ENCODE assay signal across 9 cellular contexts in the genomic region with DNA sequence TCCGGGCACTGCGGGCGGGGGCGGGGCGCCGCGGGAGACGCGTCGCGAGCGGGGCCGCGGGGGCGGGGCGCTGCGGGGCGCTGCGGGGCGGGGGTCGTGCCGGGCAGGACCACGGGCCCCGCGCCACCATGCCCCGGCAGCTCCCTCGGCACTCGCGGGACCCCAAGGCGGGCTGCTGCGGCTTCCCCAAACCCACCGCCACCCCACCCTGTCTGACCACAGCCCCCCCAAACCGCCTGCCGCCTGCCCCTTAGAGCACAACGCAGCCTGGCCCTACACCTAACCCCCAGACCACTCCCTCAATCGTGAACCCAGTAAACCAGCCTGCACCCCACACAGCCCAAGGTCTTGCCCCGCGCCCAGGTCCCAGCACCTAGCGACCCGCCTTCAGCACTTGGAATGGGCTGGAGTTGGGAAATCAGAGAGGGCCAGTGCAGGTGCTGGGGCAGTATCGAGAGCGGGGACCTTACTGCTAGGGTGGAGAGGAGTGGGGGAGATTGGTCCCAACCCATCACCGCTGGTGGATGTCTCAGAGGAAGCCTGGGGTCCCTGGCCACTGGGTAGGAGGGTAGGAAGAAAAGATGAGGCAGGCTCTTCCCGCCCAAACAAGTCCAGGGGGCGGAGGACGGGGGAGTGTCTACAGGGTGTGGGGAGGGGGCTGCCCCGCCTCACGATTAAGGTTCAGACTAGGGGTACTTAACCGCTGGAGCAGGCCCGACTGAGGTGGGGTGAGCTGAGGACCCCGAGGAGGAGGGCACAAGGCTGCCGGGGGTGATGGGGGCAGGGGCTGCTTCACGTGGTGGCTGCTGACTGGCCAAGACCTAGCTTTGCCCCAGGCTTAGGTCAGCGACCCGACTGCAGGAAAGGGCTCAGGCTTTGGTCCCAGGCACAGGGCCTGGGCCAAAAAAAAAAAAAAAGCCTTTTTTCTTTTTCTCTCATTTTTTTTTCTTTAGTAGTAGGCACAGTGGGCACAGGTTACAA. TPM values are rescaled to one million over a fixed set of nuclear protein-coding genes. Genes with fewer than 3 reads are reported as not detected.
DNase-seq lines count a peak whose midpoint lies in the region; ATAC-seq lines count a peak whose summit lies in the region.
"Had no signal": no experiment of that assay in that cellular context is flagged by ENCODE, and none has a peak within 500 bp of the region (broad histone marks: within the 10 kb centered on the region; RNA-seq: fewer than 3 reads in every experiment).

No MANE protein-coding gene starts in this region.

- DNase-seq in ELR (ENCODE audit: low read depth): peak; percentile 28
- peak; percentile 75 for DNase-seq in Karpas-422
- DNase-seq in adipocyte (ENCODE audit: low read depth): peak; percentile 43
- no peak for DNase-seq in AG08395 (ENCODE audit: low spot score)
- DNase-seq in central memory CD4-positive, alpha-beta T cell: no peak

- ATAC-seq in GM18517 (IDR thresholded peaks at IDR 0.05; ENCODE audit: unreplicated experiment): no peak

- H3K36me3 ChIP-seq in Karpas-422 (ENCODE audit: insufficient read depth, low read length) (peaks cover 11% of the 10 kb centered on the region; the same call in 1 of the 2 replicates), adipocyte (ENCODE audit: control insufficient read depth, insufficient read depth, low read length, severe bottlenecking) (peaks cover 19% of the 10 kb centered on the region), skeletal muscle tissue (ENCODE audit: control insufficient read depth in 3 of 3, insufficient read depth in 3 of 3, low read length in 3 of 3) (peaks cover 20 to 23% (median 23%) of the 10 kb centered on the region in 3 donors)

- peak overlapping the region; percentile 96 for H3K9ac ChIP-seq in Karpas-422 (ENCODE audit: low read length)
- peak overlapping the region; percentile 96 for H3K9ac ChIP-seq in adipocyte (ENCODE audit: low read length)
- peak overlapping the region; percentile 82 to 99 (median 84) for H3K9ac ChIP-seq in skeletal muscle tissue (ENCODE audit: low read depth in 1 of 3, low read length in 3 of 3)

- peaks cover 12% of the 10 kb centered on the region for H4K20me1 ChIP-seq in Karpas-422 (ENCODE audit: insufficient read depth, low read depth, low read length)

- peaks cover 27% of the 10 kb centered on the region for H3K79me2 ChIP-seq in Karpas-422 (ENCODE audit: low read length)

- H3K4me1 ChIP-seq in Karpas-422 (ENCODE audit: low read length) (peaks cover 53% of the 10 kb centered on the region), adipocyte (ENCODE audit: control insufficient read depth, insufficient read depth, low read length) (peaks cover 37% of the 10 kb centered on the region), skeletal muscle tissue (ENCODE audit: control insufficient read depth in 3 of 3, insufficient read depth in 3 of 3, low read length in 3 of 3) (peaks cover 43 to 57% (median 48%) of the 10 kb centered on the region in 3 donors)

- H3K9me3 ChIP-seq in Karpas-422 (ENCODE audit: low read length) (no peaks in the 10 kb centered on the region), adipocyte (ENCODE audit: control insufficient read depth, low read length) (no peaks in the 10 kb centered on the region), skeletal muscle tissue (ENCODE audit: control insufficient read depth in 3 of 3, low read length in 3 of 3) (no peaks in the 10 kb centered on the region)

- H3K27ac ChIP-seq in Karpas-422 (ENCODE audit: low read length): peak overlapping the region; percentile 81
- peak overlapping the region; percentile 99 for H3K27ac ChIP-seq in skeletal muscle tissue (ENCODE audit: low read depth, low read length)

- H3K4me3 ChIP-seq in Karpas-422 (ENCODE audit: low read length): peak overlapping the region; percentile 86
- H3K4me3 ChIP-seq in adipocyte (ENCODE audit: low read length): peak overlapping the region; percentile 95
- peak overlapping the region; percentile 94 for H3K4me3 ChIP-seq in iPS-11a (ENCODE audit: low read depth, low read length)
- H3K4me3 ChIP-seq in skeletal muscle tissue (ENCODE audit: low read length in 3 of 3): peak overlapping the region; percentile 61 to 77 (median 70)

- peak overlapping the region; percentile 88 for H3K4me2 ChIP-seq in Karpas-422 (ENCODE audit: low read depth, low read length, poor library complexity, severe bottlenecking)

- peak overlapping the region; percentile 94 for H2AFZ ChIP-seq in Karpas-422 (ENCODE audit: low read length)

- H3K27me3 ChIP-seq in Karpas-422 (ENCODE audit: low read length) (no peaks in the 10 kb centered on the region), adipocyte (replicated peaks; ENCODE audit: control insufficient read depth, insufficient read depth, low read length) (no peaks in the 10 kb centered on the region), skeletal muscle tissue (ENCODE audit: control insufficient read depth in 3 of 3, insufficient read depth in 3 of 3, low read length in 3 of 3) (no peaks in the 10 kb centered on the region)

- H3K9me2 ChIP-seq in Karpas-422 (replicated peaks; ENCODE audit: insufficient read depth, low read length): no peaks in the 10 kb centered on the region

RNA-seq across cellular contexts. Expression of a gene that starts 0.5 kb away (rescaled TPM):
- total RNA-seq in Karpas-422 (2014; rRNA removed; shearing (Covaris generic); ENCODE audit: low replicate concordance): 24.5 and 47.7 TPM in 2 replicates
- 8.4 TPM for total RNA-seq in skeletal muscle tissue

RNA-seq across cellular contexts. Expression of a gene that starts 11.1 kb away (rescaled TPM):
- total RNA-seq in Karpas-422 (2014; rRNA removed; shearing (Covaris generic); ENCODE audit: low replicate concordance): 12.7 and 24.0 TPM in 2 replicates
- total RNA-seq in skeletal muscle tissue: 37.1 TPM

RNA-seq across cellular contexts. Expression of a gene that starts 12.9 kb away (rescaled TPM):
- total RNA-seq in Karpas-422 (2014; rRNA removed; shearing (Covaris generic); ENCODE audit: low replicate concordance): 70.7 and 134 TPM in 2 replicates
- total RNA-seq in skeletal muscle tissue: 25.1 TPM

RNA-seq across cellular contexts. Expression of a gene that starts 26.7 kb away (rescaled TPM):
- total RNA-seq in Karpas-422 (2014; rRNA removed; shearing (Covaris generic); ENCODE audit: low replicate concordance): 10.3 and 34.4 TPM in 2 replicates
- total RNA-seq in skeletal muscle tissue: 4.7 TPM

RNA-seq across cellular contexts. Expression of a gene that starts 39.4 kb away (rescaled TPM):
- 0.37 and 2.1 TPM in 2 replicates for total RNA-seq in Karpas-422 (2014; rRNA removed; shearing (Covaris generic); ENCODE audit: low replicate concordance)
- total RNA-seq in skeletal muscle tissue: under 0.01 TPM
- total RNA-seq: SK-MEL-5 had no signal

Comparison
In these comparisons a context has a peak if more than half of its experiments do, and no peak if none do; other contexts are left out.
1. DNase-seq: peak in ELR (single experiment), Karpas-422 (single experiment) and adipocyte (single experiment); none in AG08395 (single experiment) and central memory CD4-positive, alpha-beta T cell (single experiment).
2. Peak in every context shown above with its lines, with median percentiles within 50 percentile points of each other: H3K4me3 ChIP-seq and H3K9ac ChIP-seq.